ENCODE assay signal across 1 cellular context in the genomic region with DNA sequence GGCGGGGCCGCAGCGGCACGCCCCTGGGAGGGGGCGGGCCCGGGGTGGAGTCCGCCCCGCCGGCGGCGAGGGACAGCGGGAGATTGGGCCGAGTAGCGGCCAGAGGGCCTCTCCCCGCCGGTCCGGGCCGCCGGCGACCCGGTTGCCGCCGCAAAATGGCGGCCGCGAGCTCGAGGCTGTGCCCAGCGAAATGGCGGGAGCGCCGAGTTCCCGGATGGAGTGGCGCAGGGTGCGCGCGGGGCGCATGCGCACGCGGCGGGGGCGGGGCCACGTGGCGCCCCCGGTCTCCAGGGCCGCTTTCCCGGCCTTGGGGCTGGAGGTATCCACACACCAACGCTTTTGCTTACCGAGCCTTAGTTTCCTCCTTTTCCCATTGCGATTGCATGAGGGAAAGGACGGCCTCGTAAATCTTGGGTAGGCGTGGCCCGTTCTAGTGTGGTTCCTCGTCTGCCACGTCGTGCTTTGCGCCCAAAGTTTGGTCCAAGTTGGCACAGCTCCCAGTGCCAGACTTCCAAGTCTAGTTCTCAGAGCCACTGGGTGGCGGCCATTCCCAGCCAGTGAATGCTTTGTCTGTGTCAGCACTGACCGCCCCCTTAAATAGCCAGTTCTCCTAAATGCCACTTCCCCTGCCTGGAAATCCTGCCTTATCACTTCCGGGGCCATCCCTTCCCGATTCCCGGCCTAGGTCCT.
TF ChIP-seq lines count a peak whose summit lies in the region.

No MANE protein-coding gene starts in this region.

TF ChIP-seq in K562, 482 proteins besides CTCF, POLR2A, EP300 and RAD21 (continued from another document and continues in another):
- TF ChIP-seq, protein P1, sequence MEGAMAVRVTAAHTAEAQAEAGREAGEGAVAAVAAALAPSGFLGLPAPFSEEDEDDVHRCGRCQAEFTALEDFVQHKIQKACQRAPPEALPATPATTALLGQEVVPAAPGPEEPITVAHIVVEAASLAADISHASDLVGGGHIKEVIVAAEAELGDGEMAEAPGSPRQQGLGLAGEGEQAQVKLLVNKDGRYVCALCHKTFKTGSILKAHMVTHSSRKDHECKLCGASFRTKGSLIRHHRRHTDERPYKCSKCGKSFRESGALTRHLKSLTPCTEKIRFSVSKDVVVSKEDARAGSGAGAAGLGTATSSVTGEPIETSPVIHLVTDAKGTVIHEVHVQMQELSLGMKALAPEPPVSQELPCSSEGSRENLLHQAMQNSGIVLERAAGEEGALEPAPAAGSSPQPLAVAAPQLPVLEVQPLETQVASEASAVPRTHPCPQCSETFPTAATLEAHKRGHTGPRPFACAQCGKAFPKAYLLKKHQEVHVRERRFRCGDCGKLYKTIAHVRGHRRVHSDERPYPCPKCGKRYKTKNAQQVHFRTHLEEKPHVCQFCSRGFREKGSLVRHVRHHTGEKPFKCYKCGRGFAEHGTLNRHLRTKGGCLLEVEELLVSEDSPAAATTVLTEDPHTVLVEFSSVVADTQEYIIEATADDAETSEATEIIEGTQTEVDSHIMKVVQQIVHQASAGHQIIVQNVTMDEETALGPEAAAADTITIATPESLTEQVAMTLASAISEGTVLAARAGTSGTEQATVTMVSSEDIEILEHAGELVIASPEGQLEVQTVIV (CRISPR knock-in tag; IDR thresholded peaks at IDR 0.05; ENCODE audit: borderline replicate concordance), result no peak; the same call in 1 of the 2 replicates
- TF ChIP-seq SETDB1 (IDR thresholded peaks at IDR 0.05; ENCODE audit: low read length) (no peak), RAD51 (IDR thresholded peaks at IDR 0.05; ENCODE audit: borderline replicate concordance, low read depth) (no peak), ZNF778 (CRISPR knock-in tag; IDR thresholded peaks at IDR 0.05) (no peak), ZNF445 (CRISPR knock-in tag; IDR thresholded peaks at IDR 0.05; ENCODE audit: low read depth) (no peak), SPI1 (IDR thresholded peaks at IDR 0.05; ENCODE audit: borderline replicate concordance, low read depth, low read length) (peak; percentile 62), PTTG1 (tag; IDR thresholded peaks at IDR 0.05; ENCODE audit: low read depth) (no peak), NFE2L1 (tag; IDR thresholded peaks at IDR 0.05; ENCODE audit: borderline replicate concordance, low read depth) (no peak), ZNF212 (CRISPR knock-in tag; IDR thresholded peaks at IDR 0.05) (no peak), PHTF2 (CRISPR knock-in tag; IDR thresholded peaks at IDR 0.05) (no peak), PRMT5 (CRISPR knock-in tag; IDR thresholded peaks at IDR 0.05) (no peak), WHSC1 (IDR thresholded peaks at IDR 0.05; ENCODE audit: low read length) (no peak), HMGN3 (IDR thresholded peaks at IDR 0.05; ENCODE audit: borderline replicate concordance, extremely low read depth, insufficient read length, low read depth, low read length) (peak; percentile 43), ZNF77 (CRISPR knock-in tag; IDR thresholded peaks at IDR 0.05) (no peak), ZNF431 (CRISPR knock-in tag; IDR thresholded peaks at IDR 0.05) (0 out of 2 replicates have a peak, but pooled peaks have one; percentile 36), KDM2B (CRISPR knock-in tag; IDR thresholded peaks at IDR 0.05) (no peak), SIRT6 (IDR thresholded peaks at IDR 0.05; ENCODE audit: low read depth, low read length) (peak; percentile 54), SRSF3 (IDR thresholded peaks at IDR 0.05; ENCODE audit: insufficient read depth, low read length) (no peak), ZNF41 (CRISPR knock-in tag; conservative IDR thresholded peaks at IDR 0.05) (no peak), SRF (CRISPR knock-in tag; IDR thresholded peaks at IDR 0.05) (0 out of 4 replicates have a peak, but pooled peaks of 1 of the 2 experiments have one; percentile 54), ZNF316 (IDR thresholded peaks at IDR 0.05) (no peak), LEF1 (IDR thresholded peaks at IDR 0.05) (no peak), TARDBP (IDR thresholded peaks at IDR 0.05) (no peak), ERF (CRISPR knock-in tag; IDR thresholded peaks at IDR 0.05) (peak; percentile 95), PTRF (tag; IDR thresholded peaks at IDR 0.05) (no peak), ZNF134 (CRISPR knock-in tag; conservative IDR thresholded peaks at IDR 0.05) (no peak), SMAD4 (CRISPR knock-in tag; conservative IDR thresholded peaks at IDR 0.05) (peak; percentile 78), U2AF2 (optimal IDR thresholded peaks at IDR 0.05; ENCODE audit: low read depth, low read length) (no peak), ZSCAN29 (IDR thresholded peaks at IDR 0.05) (no peak), ESRRA (IDR thresholded peaks at IDR 0.05; ENCODE audit: borderline replicate concordance, low read depth) (no peak), ZNF311 (CRISPR knock-in tag; IDR thresholded peaks at IDR 0.05) (no peak)
- TF ChIP-seq, protein P2, sequence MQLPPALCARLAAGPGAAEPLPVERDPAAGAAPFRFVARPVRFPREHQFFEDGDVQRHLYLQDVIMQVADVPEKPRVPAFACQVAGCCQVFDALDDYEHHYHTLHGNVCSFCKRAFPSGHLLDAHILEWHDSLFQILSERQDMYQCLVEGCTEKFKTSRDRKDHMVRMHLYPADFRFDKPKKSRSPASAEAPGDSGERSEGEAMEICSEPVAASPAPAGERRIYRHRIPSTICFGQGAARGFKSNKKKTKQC (CRISPR knock-in tag; IDR thresholded peaks at IDR 0.05), result peak; percentile 63
- TF ChIP-seq, protein P3, sequence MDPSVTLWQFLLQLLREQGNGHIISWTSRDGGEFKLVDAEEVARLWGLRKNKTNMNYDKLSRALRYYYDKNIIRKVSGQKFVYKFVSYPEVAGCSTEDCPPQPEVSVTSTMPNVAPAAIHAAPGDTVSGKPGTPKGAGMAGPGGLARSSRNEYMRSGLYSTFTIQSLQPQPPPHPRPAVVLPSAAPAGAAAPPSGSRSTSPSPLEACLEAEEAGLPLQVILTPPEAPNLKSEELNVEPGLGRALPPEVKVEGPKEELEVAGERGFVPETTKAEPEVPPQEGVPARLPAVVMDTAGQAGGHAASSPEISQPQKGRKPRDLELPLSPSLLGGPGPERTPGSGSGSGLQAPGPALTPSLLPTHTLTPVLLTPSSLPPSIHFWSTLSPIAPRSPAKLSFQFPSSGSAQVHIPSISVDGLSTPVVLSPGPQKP (CRISPR knock-in tag; IDR thresholded peaks at IDR 0.05), result no peak
- TF ChIP-seq, protein P4, sequence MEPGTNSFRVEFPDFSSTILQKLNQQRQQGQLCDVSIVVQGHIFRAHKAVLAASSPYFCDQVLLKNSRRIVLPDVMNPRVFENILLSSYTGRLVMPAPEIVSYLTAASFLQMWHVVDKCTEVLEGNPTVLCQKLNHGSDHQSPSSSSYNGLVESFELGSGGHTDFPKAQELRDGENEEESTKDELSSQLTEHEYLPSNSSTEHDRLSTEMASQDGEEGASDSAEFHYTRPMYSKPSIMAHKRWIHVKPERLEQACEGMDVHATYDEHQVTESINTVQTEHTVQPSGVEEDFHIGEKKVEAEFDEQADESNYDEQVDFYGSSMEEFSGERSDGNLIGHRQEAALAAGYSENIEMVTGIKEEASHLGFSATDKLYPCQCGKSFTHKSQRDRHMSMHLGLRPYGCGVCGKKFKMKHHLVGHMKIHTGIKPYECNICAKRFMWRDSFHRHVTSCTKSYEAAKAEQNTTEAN (CRISPR knock-in tag; IDR thresholded peaks at IDR 0.05), result no peak
- TF ChIP-seq, protein P5, sequence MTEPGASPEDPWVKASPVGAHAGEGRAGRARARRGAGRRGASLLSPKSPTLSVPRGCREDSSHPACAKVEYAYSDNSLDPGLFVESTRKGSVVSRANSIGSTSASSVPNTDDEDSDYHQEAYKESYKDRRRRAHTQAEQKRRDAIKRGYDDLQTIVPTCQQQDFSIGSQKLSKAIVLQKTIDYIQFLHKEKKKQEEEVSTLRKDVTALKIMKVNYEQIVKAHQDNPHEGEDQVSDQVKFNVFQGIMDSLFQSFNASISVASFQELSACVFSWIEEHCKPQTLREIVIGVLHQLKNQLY (CRISPR knock-in tag; conservative IDR thresholded peaks at IDR 0.05), result no peak
- TF ChIP-seq, protein P6, sequence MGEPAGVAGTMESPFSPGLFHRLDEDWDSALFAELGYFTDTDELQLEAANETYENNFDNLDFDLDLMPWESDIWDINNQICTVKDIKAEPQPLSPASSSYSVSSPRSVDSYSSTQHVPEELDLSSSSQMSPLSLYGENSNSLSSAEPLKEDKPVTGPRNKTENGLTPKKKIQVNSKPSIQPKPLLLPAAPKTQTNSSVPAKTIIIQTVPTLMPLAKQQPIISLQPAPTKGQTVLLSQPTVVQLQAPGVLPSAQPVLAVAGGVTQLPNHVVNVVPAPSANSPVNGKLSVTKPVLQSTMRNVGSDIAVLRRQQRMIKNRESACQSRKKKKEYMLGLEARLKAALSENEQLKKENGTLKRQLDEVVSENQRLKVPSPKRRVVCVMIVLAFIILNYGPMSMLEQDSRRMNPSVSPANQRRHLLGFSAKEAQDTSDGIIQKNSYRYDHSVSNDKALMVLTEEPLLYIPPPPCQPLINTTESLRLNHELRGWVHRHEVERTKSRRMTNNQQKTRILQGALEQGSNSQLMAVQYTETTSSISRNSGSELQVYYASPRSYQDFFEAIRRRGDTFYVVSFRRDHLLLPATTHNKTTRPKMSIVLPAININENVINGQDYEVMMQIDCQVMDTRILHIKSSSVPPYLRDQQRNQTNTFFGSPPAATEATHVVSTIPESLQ (CRISPR knock-in tag; IDR thresholded peaks at IDR 0.05), result no peak
- TF ChIP-seq, protein P7, sequence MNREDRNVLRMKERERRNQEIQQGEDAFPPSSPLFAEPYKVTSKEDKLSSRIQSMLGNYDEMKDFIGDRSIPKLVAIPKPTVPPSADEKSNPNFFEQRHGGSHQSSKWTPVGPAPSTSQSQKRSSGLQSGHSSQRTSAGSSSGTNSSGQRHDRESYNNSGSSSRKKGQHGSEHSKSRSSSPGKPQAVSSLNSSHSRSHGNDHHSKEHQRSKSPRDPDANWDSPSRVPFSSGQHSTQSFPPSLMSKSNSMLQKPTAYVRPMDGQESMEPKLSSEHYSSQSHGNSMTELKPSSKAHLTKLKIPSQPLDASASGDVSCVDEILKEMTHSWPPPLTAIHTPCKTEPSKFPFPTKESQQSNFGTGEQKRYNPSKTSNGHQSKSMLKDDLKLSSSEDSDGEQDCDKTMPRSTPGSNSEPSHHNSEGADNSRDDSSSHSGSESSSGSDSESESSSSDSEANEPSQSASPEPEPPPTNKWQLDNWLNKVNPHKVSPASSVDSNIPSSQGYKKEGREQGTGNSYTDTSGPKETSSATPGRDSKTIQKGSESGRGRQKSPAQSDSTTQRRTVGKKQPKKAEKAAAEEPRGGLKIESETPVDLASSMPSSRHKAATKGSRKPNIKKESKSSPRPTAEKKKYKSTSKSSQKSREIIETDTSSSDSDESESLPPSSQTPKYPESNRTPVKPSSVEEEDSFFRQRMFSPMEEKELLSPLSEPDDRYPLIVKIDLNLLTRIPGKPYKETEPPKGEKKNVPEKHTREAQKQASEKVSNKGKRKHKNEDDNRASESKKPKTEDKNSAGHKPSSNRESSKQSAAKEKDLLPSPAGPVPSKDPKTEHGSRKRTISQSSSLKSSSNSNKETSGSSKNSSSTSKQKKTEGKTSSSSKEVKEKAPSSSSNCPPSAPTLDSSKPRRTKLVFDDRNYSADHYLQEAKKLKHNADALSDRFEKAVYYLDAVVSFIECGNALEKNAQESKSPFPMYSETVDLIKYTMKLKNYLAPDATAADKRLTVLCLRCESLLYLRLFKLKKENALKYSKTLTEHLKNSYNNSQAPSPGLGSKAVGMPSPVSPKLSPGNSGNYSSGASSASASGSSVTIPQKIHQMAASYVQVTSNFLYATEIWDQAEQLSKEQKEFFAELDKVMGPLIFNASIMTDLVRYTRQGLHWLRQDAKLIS (CRISPR knock-in tag; IDR thresholded peaks at IDR 0.05), result peak; percentile 26
- TF ChIP-seq, protein P8, sequence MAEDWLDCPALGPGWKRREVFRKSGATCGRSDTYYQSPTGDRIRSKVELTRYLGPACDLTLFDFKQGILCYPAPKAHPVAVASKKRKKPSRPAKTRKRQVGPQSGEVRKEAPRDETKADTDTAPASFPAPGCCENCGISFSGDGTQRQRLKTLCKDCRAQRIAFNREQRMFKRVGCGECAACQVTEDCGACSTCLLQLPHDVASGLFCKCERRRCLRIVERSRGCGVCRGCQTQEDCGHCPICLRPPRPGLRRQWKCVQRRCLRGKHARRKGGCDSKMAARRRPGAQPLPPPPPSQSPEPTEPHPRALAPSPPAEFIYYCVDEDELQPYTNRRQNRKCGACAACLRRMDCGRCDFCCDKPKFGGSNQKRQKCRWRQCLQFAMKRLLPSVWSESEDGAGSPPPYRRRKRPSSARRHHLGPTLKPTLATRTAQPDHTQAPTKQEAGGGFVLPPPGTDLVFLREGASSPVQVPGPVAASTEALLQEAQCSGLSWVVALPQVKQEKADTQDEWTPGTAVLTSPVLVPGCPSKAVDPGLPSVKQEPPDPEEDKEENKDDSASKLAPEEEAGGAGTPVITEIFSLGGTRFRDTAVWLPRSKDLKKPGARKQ (CRISPR knock-in tag; IDR thresholded peaks at IDR 0.05), result no peak
- TF ChIP-seq, protein P9, sequence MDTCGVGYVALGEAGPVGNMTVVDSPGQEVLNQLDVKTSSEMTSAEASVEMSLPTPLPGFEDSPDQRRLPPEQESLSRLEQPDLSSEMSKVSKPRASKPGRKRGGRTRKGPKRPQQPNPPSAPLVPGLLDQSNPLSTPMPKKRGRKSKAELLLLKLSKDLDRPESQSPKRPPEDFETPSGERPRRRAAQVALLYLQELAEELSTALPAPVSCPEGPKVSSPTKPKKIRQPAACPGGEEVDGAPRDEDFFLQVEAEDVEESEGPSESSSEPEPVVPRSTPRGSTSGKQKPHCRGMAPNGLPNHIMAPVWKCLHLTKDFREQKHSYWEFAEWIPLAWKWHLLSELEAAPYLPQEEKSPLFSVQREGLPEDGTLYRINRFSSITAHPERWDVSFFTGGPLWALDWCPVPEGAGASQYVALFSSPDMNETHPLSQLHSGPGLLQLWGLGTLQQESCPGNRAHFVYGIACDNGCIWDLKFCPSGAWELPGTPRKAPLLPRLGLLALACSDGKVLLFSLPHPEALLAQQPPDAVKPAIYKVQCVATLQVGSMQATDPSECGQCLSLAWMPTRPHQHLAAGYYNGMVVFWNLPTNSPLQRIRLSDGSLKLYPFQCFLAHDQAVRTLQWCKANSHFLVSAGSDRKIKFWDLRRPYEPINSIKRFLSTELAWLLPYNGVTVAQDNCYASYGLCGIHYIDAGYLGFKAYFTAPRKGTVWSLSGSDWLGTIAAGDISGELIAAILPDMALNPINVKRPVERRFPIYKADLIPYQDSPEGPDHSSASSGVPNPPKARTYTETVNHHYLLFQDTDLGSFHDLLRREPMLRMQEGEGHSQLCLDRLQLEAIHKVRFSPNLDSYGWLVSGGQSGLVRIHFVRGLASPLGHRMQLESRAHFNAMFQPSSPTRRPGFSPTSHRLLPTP (IDR thresholded peaks at IDR 0.05; ENCODE audit: borderline replicate concordance, extremely low read depth, insufficient read length), result no peak
- TF ChIP-seq, protein P10, sequence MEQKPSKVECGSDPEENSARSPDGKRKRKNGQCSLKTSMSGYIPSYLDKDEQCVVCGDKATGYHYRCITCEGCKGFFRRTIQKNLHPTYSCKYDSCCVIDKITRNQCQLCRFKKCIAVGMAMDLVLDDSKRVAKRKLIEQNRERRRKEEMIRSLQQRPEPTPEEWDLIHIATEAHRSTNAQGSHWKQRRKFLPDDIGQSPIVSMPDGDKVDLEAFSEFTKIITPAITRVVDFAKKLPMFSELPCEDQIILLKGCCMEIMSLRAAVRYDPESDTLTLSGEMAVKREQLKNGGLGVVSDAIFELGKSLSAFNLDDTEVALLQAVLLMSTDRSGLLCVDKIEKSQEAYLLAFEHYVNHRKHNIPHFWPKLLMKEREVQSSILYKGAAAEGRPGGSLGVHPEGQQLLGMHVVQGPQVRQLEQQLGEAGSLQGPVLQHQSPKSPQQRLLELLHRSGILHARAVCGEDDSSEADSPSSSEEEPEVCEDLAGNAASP (IDR thresholded peaks at IDR 0.05), result no peak
